15 cellular contexts compared by ENCODE assay signal in the genomic region with DNA sequence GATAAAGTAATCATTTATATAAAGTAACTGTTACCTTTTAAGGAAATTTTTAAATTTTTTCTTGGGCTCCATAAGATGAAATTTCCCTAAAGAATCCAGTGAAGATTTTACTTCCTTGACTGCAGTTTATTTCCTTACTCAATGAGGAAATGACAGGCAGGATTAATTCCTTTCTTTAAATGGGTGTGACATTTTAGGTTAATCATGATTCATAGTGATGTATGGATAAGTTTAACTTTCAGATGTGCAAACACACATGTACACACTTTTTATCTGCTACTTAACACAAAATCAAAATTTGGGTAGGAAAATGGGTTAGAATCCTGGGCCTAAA. TPM values are rescaled to one million over a fixed set of nuclear protein-coding genes. Genes with fewer than 3 reads are reported as not detected.
DNase-seq lines count a peak whose midpoint lies in the region; TF ChIP-seq lines count a peak whose summit lies in the region.
"Had no signal": no experiment of that assay in that cellular context is flagged by ENCODE, and none has a peak within 500 bp of the region (broad histone marks: within the 10 kb centered on the region; RNA-seq: fewer than 3 reads in every experiment).

No MANE protein-coding gene starts in this region.

- H3K4me1 Mint-ChIP-seq in activated T-helper 2 cell treated with anti-CD3 and anti-CD28 coated beads, Interferon-gamma antibody, Interleukin-2, Interleukin-4, amounts not matched to agents 10 μg/mL and 5 μg/mL and 100 μg/mL, durations not matched to agents 14 hours and 24 hours and 36 hours (ENCODE audit: low read depth) = peaks cover 33% of the 10 kb centered on the region
- peaks cover 10% of the 10 kb centered on the region for H3K4me1 Mint-ChIP-seq in mesothelial cell of epicardium

- peaks cover 25% of the 10 kb centered on the region for H3F3A ChIP-seq in GM23248 (ENCODE audit: insufficient read depth)

- no peaks in the 10 kb centered on the region for H3K9me3 Mint-ChIP-seq in activated T-helper 2 cell treated with anti-CD3 and anti-CD28 coated beads, Interferon-gamma antibody, Interleukin-2, Interleukin-4, amounts not matched to agents 10 μg/mL and 5 μg/mL and 100 μg/mL, durations not matched to agents 14 hours and 24 hours and 36 hours
- no peaks in the 10 kb centered on the region for H3K9me3 Mint-ChIP-seq in mesothelial cell of epicardium

- H4K20me1 ChIP-seq in GM23248 (ENCODE audit: insufficient read depth) = no peaks in the 10 kb centered on the region

- H3K27me3 ChIP-seq in GM23248 (replicated peaks; ENCODE audit: insufficient read depth) (no peaks in the 10 kb centered on the region), mucosa of rectum (ENCODE audit: control insufficient read depth in 2 of 2, insufficient read depth in 2 of 2, low read length in 2 of 2) (no peaks in the 10 kb centered on the region)
- H3K27me3 ChIP-seq: brain microvascular endothelial cell, thyroid gland had no signal

- DNase-seq in GM23248 (peak; percentile 16), NCI-H510A (lab: John Stamatoyannopoulos, UW) (no peak), D341Med (ENCODE audit: low spot score) (no peak), C1 segment of cervical spinal cord (lab: John Stamatoyannopoulos, UW) (no peak), mesothelial cell of epicardium (ENCODE audit: low spot score in 2 of 2, unreplicated experiment in 2 of 2) (no peak)
- DNase-seq in activated T-helper 2 cell treated with anti-CD3 and anti-CD28 coated beads, Interferon-gamma antibody, Interleukin-2, Interleukin-4, amounts not matched to agents 10 μg/mL and 5 μg/mL and 100 μg/mL, durations not matched to agents 14 hours and 24 hours and 36 hours (ENCODE audit: low spot score) = no peak
- DNase-seq: kidney, NCI-H1048 had no signal

- peaks cover 5% of the 10 kb centered on the region for H3K36me3 Mint-ChIP-seq in activated T-helper 2 cell treated with anti-CD3 and anti-CD28 coated beads, Interferon-gamma antibody, Interleukin-2, Interleukin-4, amounts not matched to agents 10 μg/mL and 5 μg/mL and 100 μg/mL, durations not matched to agents 14 hours and 24 hours and 36 hours (ENCODE audit: low read depth)
- no peaks in the 10 kb centered on the region for H3K36me3 Mint-ChIP-seq in mesothelial cell of epicardium

- H3K36me3 ChIP-seq in GM23248 (ENCODE audit: low read depth) (no peaks in the 10 kb centered on the region), KOPT-K1 (ENCODE audit: insufficient read depth, low read length) (no peaks in the 10 kb centered on the region), mucosa of rectum (ENCODE audit: control insufficient read depth in 2 of 2, insufficient read depth in 2 of 2, low read length in 2 of 2) (no peaks in the 10 kb centered on the region)
- H3K36me3 ChIP-seq: brain microvascular endothelial cell, HAP-1, thyroid gland had no signal

- H3K4me3 Mint-ChIP-seq in activated T-helper 2 cell treated with anti-CD3 and anti-CD28 coated beads, Interferon-gamma antibody, Interleukin-2, Interleukin-4, amounts not matched to agents 10 μg/mL and 5 μg/mL and 100 μg/mL, durations not matched to agents 14 hours and 24 hours and 36 hours (ENCODE audit: low read depth) = no peak overlapping the region
- no peak overlapping the region for H3K4me3 Mint-ChIP-seq in mesothelial cell of epicardium

- in situ Hi-C loops in GM23248 (cut with MboI) = no loop called here

- peak overlapping the region; percentile 56 for H3K27ac Mint-ChIP-seq in activated T-helper 2 cell treated with anti-CD3 and anti-CD28 coated beads, Interferon-gamma antibody, Interleukin-2, Interleukin-4, amounts not matched to agents 10 μg/mL and 5 μg/mL and 100 μg/mL, durations not matched to agents 14 hours and 24 hours and 36 hours
- no peak overlapping the region for H3K27ac Mint-ChIP-seq in mesothelial cell of epicardium
- H3K27ac Mint-ChIP-seq: B cell had no signal

- peak overlapping the region; percentile 97 for H3K4me2 ChIP-seq in GM23248 (ENCODE audit: unreplicated experiment)

- H3K9ac ChIP-seq in GM23248 (peak overlapping the region; percentile 89), mucosa of rectum (ENCODE audit: low read depth in 1 of 2, low read length in 2 of 2) (peak overlapping the region in 1 of 2 donors; percentile 67)

- H3K9me2 ChIP-seq in GM23248 (ENCODE audit: insufficient read depth) = no peaks in the 10 kb centered on the region

- H3K27ac ChIP-seq in GM23248 = peak overlapping the region; percentile 92
- H3K27ac ChIP-seq in KOPT-K1 (ENCODE audit: low read depth, low read length, poor library complexity, severe bottlenecking) = peak overlapping the region; percentile 77
- peak overlapping the region; percentile 47 to 86 for H3K27ac ChIP-seq in mucosa of rectum (ENCODE audit: low read depth in 2 of 2, low read length in 2 of 2)

- no peaks in the 10 kb centered on the region for H3K27me3 Mint-ChIP-seq in activated T-helper 2 cell treated with anti-CD3 and anti-CD28 coated beads, Interferon-gamma antibody, Interleukin-2, Interleukin-4, amounts not matched to agents 10 μg/mL and 5 μg/mL and 100 μg/mL, durations not matched to agents 14 hours and 24 hours and 36 hours (ENCODE audit: low read depth)
- no peaks in the 10 kb centered on the region for H3K27me3 Mint-ChIP-seq in mesothelial cell of epicardium (ENCODE audit: low read depth)
- H3K27me3 Mint-ChIP-seq: activated naive CD8-positive, alpha-beta T cell; B cell had no signal

- H3K79me2 ChIP-seq in GM23248 (ENCODE audit: insufficient read depth) = no peaks in the 10 kb centered on the region

- TF ChIP-seq CTCF in mesothelial cell of epicardium (IDR thresholded peaks at IDR 0.05; ENCODE audit: unreplicated experiment) = no peak

- peaks cover 26% of the 10 kb centered on the region for H3K4me1 ChIP-seq in GM23248 (ENCODE audit: insufficient read depth)
- H3K4me1 ChIP-seq in mucosa of rectum (ENCODE audit: control insufficient read depth in 2 of 2, insufficient read depth in 2 of 2, low read length in 2 of 2) = peaks cover 18 to 24% of the 10 kb centered on the region in 2 donors
- H3K4me1 ChIP-seq: thyroid gland had no signal

- peak overlapping the region; percentile 80 for H2AFZ ChIP-seq in GM23248

- intact Hi-C loops in activated T-helper 2 cell treated with anti-CD3 and anti-CD28 coated beads, Interferon-gamma antibody, Interleukin-2, Interleukin-4, amounts not matched to agents 10 μg/mL and 5 μg/mL and 100 μg/mL, durations not matched to agents 14 hours and 24 hours and 36 hours (cut with micrococcal nuclease) = loop anchor here (1.0 to 10.0 kb wide), 8 partner anchors 24 to 244 kb away; no protein-coding TSS in a partner anchor

- H3K9me3 ChIP-seq in GM23248 (ENCODE audit: low read depth) (no peaks in the 10 kb centered on the region), KOPT-K1 (ENCODE audit: insufficient read depth, low read length, poor library complexity, severe bottlenecking) (no peaks in the 10 kb centered on the region), mucosa of rectum (ENCODE audit: control insufficient read depth in 2 of 2, low read length in 2 of 2) (no peaks in the 10 kb centered on the region)
- H3K9me3 ChIP-seq: HAP-1, thyroid gland had no signal

- H3K4me3 ChIP-seq in GM23248 (no peak overlapping the region; the same call in 1 of the 2 replicates), mucosa of rectum (ENCODE audit: low read length in 2 of 2) (no peak overlapping the region)
- H3K4me3 ChIP-seq: HAP-1, thyroid gland had no signal

RNA-seq across cellular contexts. Expression of a gene that starts 11.2 kb away (rescaled TPM):
- total RNA-seq in GM23248 (2014; rRNA removed; shearing (Covaris generic)) = 28.1 and 33.6 TPM in 2 replicates
- 34.1 and 36.0 TPM in 2 replicates for polyA plus RNA-seq in GM23248 (2016; fragmentation: Nextera tagmentation; extraction: Ambion mirVana)
- total RNA-seq in activated T-helper 2 cell treated with anti-CD3 and anti-CD28 coated beads, Interferon-gamma antibody, Interleukin-2, Interleukin-4, amounts not matched to agents 10 μg/mL and 5 μg/mL and 100 μg/mL, durations not matched to agents 14 hours and 24 hours and 36 hours = 38.2 TPM in 2 replicates
- total RNA-seq in mesothelial cell of epicardium = 20.2 to 22.4 TPM (median 20.4 TPM) in 3 replicates

RNA-seq across cellular contexts. Expression of a gene that starts 36.3 kb away (rescaled TPM):
- 55.4 and 69.3 TPM in 2 replicates for total RNA-seq in GM23248 (2014; rRNA removed; shearing (Covaris generic))
- polyA plus RNA-seq in GM23248 (2016; fragmentation: Nextera tagmentation; extraction: Ambion mirVana) = 36.0 and 36.5 TPM in 2 replicates
- 55.8 and 58.7 TPM in 2 replicates for total RNA-seq in activated T-helper 2 cell treated with anti-CD3 and anti-CD28 coated beads, Interferon-gamma antibody, Interleukin-2, Interleukin-4, amounts not matched to agents 10 μg/mL and 5 μg/mL and 100 μg/mL, durations not matched to agents 14 hours and 24 hours and 36 hours
- 56.7 to 59.9 TPM (median 57.4 TPM) in 3 replicates for total RNA-seq in mesothelial cell of epicardium
